8 cellular contexts compared by ENCODE assay signal in genomic region chr6:157236040-157236725, GRCh38.
A peak's percentile ranks its signal among the peaks of the same experiment; 100 is the strongest.
DNase-seq lines count a peak whose midpoint lies in the region; ATAC-seq, FAIRE-seq and TF ChIP-seq lines count a peak whose summit lies in the region.

No MANE protein-coding gene starts in this region.

- FAIRE-seq in urothelium cell line (lab: Jason Lieb, UNC) = no peak

- no peak overlapping the region for H2BK120ac ChIP-seq in mesendoderm (ENCODE audit: low read depth, low read length)

- no peak overlapping the region for H2BK15ac ChIP-seq in mesendoderm (replicated peaks; ENCODE audit: low read depth)

- H2AFZ ChIP-seq in ACC112 (ENCODE audit: low read length, unreplicated experiment) = peak overlapping the region; percentile 61

- H3K9ac ChIP-seq in colonic mucosa (ENCODE audit: low read depth in 2 of 2, low read length in 2 of 2) (peak overlapping the region; percentile 40 to 48), mesendoderm (ENCODE audit: low read length) (peak overlapping the region; percentile 40)

- H3K4me1 ChIP-seq in ACC112 (ENCODE audit: control insufficient read depth, insufficient read depth, low read length, unreplicated experiment) (peaks cover 6% of the 10 kb centered on the region), colonic mucosa (no peaks in the 10 kb centered on the region), mesendoderm (ENCODE audit: control insufficient read depth, low read depth, low read length) (no peaks in the 10 kb centered on the region), uterus (no peaks in the 10 kb centered on the region)

- H3K4me3 ChIP-seq in ACC112 (ENCODE audit: low read depth, low read length) (peak overlapping the region; percentile 73), colonic mucosa (peak overlapping the region; percentile 52), mesendoderm (ENCODE audit: low read length) (peak overlapping the region; percentile 39), uterus (peak overlapping the region; percentile 43 to 44)

- no peak overlapping the region for H4K8ac ChIP-seq in mesendoderm (ENCODE audit: low read depth, low read length)

- H3K79me2 ChIP-seq in ACC112 (ENCODE audit: control insufficient read depth, insufficient read depth, low read length, unreplicated experiment) (no peaks in the 10 kb centered on the region), mesendoderm (ENCODE audit: control insufficient read depth, insufficient read depth, low read length) (no peaks in the 10 kb centered on the region)

- WGBS in mesendoderm (ENCODE audit: extremely low coverage, insufficient coverage, low lambda C conversion rate) = no CpG with 5 or more reads among the region's 76 CpGs

- TF ChIP-seq CTCF in colonic mucosa (IDR thresholded peaks at IDR 0.05) = no peak
- TF ChIP-seq CTCF in uterus (IDR thresholded peaks at IDR 0.05) = no peak

- no peak overlapping the region for H3K23ac ChIP-seq in mesendoderm (ENCODE audit: low read length)

- peak overlapping the region; percentile 62 for H3K56ac ChIP-seq in mesendoderm (ENCODE audit: low read length)

- TF ChIP-seq POLR2A in uterus (IDR thresholded peaks at IDR 0.05) = no peak

- peak overlapping the region; percentile 98 for H3K4me2 ChIP-seq in mesendoderm (ENCODE audit: low read length)

- H3K79me1 ChIP-seq in mesendoderm (ENCODE audit: low read length) = no peaks in the 10 kb centered on the region

- H3K4ac ChIP-seq in mesendoderm (ENCODE audit: low read depth, low read length) = no peak overlapping the region

- H2AK5ac ChIP-seq in mesendoderm (ENCODE audit: low read length) = no peak overlapping the region

- no peak overlapping the region for H4K5ac ChIP-seq in mesendoderm (ENCODE audit: low read length)

- intact Hi-C loops in colonic mucosa (cut with DNase I) (loop anchor here (5.0 kb wide), 1 partner anchor 36 kb away; no protein-coding TSS in a partner anchor), uterus (cut with DNase I; ENCODE audit: low total_unique reads) (no loop called here)

- H3K27me3 ChIP-seq in ACC112 (ENCODE audit: insufficient read depth, low read length) (peaks cover 26% of the 10 kb centered on the region), colonic mucosa (peaks cover 12% of the 10 kb centered on the region), mesendoderm (ENCODE audit: insufficient read depth, low read length, poor library complexity) (peaks cover 15% of the 10 kb centered on the region), uterus (no peaks in the 10 kb centered on the region)

- H3K27ac ChIP-seq in ACC112 (ENCODE audit: low read depth, low read length) (no peak overlapping the region), colonic mucosa (no peak overlapping the region), mesendoderm (ENCODE audit: low read depth, low read length) (no peak overlapping the region), uterus (peak overlapping the region; percentile 76 to 89)

- peak; percentile 29 for ATAC-seq in HG02981 (IDR thresholded peaks at IDR 0.05; ENCODE audit: unreplicated experiment)
- ATAC-seq in HG02798 (IDR thresholded peaks at IDR 0.05; ENCODE audit: poor library complexity, unreplicated experiment) = no peak

- no peak overlapping the region for H3K18ac ChIP-seq in mesendoderm (ENCODE audit: low read length)

- H3K36me3 ChIP-seq in ACC112 (ENCODE audit: insufficient read depth, low read length) (no peaks in the 10 kb centered on the region), colonic mucosa (no peaks in the 10 kb centered on the region), mesendoderm (ENCODE audit: control insufficient read depth, insufficient read depth, low read length) (no peaks in the 10 kb centered on the region), uterus (no peaks in the 10 kb centered on the region)

- no peak for DNase-seq in colonic mucosa
- DNase-seq in mesendoderm = no peak
- DNase-seq in uterus = no peak
- no peak for DNase-seq in urothelium cell line (ENCODE audit: low spot score)
- no peak for DNase-seq in NCI-H2196 (lab: John Stamatoyannopoulos, UW; ENCODE audit: unreplicated experiment)

- no peak overlapping the region for H2BK5ac ChIP-seq in mesendoderm (ENCODE audit: low read length)

- H3K9me3 ChIP-seq in colonic mucosa = no peaks in the 10 kb centered on the region
- H3K9me3 ChIP-seq in uterus = no peaks in the 10 kb centered on the region

Comparison
In these comparisons a context has a peak if more than half of its experiments do, and no peak if none do; other contexts are left out.
1. H3K27ac ChIP-seq: peak in uterus (2 of 2); none in ACC112 (single experiment), colonic mucosa (single experiment) and mesendoderm (single experiment).
2. Peak in every context shown above with its lines, with median percentiles within 50 percentile points of each other: H3K4me3 ChIP-seq.